ENCODE assay signal across 7 cellular contexts in genomic region chr4:166222271-166222670, GRCh38.
"Had no signal": no experiment of that assay in that cellular context is flagged by ENCODE, and none has a peak within 500 bp of the region (broad histone marks: within the 10 kb centered on the region; RNA-seq: fewer than 3 reads in every experiment).

No MANE protein-coding gene starts in this region.

- DNase-seq: GDM1, GF-D8 had no signal

- FAIRE-seq: GM12878, GM12891, GM12892, GM18507, GM19239 had no signal

- ATAC-seq: GM12878 had no signal

- H3K4me3 ChIP-seq: GM12878 had no signal
